Comparison of ENCODE assay signal across 20 cellular contexts in genomic region chr4:26127851-26128337, GRCh38.
A peak's percentile ranks its signal among the peaks of the same experiment; 100 is the strongest.
DNase-seq lines count a peak whose midpoint lies in the region; ATAC-seq and TF ChIP-seq lines count a peak whose summit lies in the region.
"Had no signal": no experiment of that assay in that cellular context is flagged by ENCODE, and none has a peak within 500 bp of the region (broad histone marks: within the 10 kb centered on the region; RNA-seq: fewer than 3 reads in every experiment).

No MANE protein-coding gene starts in this region.

- no peak overlapping the region for H3K27ac ChIP-seq in left ventricle myocardium inferior (replicated peaks)
- H3K27ac ChIP-seq in OCI-LY3 (ENCODE audit: low read length) = peak overlapping the region; percentile 79
- H3K27ac ChIP-seq in foreskin keratinocyte = no peak overlapping the region
- no peak overlapping the region for H3K27ac ChIP-seq in aorta (ENCODE audit: low read depth in 1 of 2, low read length in 2 of 2)
- H3K27ac ChIP-seq: colonic mucosa had no signal

- H3K4me3 ChIP-seq in left ventricle myocardium inferior = no peak overlapping the region
- no peak overlapping the region for H3K4me3 ChIP-seq in OCI-LY3 (ENCODE audit: low read length)
- no peak overlapping the region for H3K4me3 ChIP-seq in aorta (ENCODE audit: low read length in 2 of 2)
- H3K4me3 ChIP-seq: colonic mucosa had no signal

- no peaks in the 10 kb centered on the region for H3K36me3 ChIP-seq in left ventricle myocardium inferior
- peaks cover 13% of the 10 kb centered on the region for H3K36me3 ChIP-seq in OCI-LY3 (replicated peaks; ENCODE audit: low read depth, low read length)
- H3K36me3 ChIP-seq in aorta (ENCODE audit: control insufficient read depth in 1 of 2, insufficient read depth in 2 of 2, low read length in 1 of 2) = no peaks in the 10 kb centered on the region
- H3K36me3 ChIP-seq: colonic mucosa had no signal

- H3K4me2 ChIP-seq in OCI-LY3 (ENCODE audit: low read length) = no peak overlapping the region

- DNase-seq in left cardiac atrium (no peak), left ventricle myocardium inferior (no peak), foreskin keratinocyte (peak; percentile 46 to 84), aorta (no peak), ecto neural progenitor cell (ENCODE audit: low spot score) (no peak), NCI-H187 (lab: John Stamatoyannopoulos, UW) (no peak), A172 (ENCODE audit: low spot score) (no peak)
- DNase-seq: activated CD4-positive, alpha-beta T cell treated with anti-CD3 and anti-CD28 coated beads, Interleukin-2, amount 50 U/mL, for 1 hour; amygdala; CD8-positive, alpha-beta memory T cell; colonic mucosa; GDM1; hypothalamus; left ventricle myocardium superior; NCI-H1417; NCI-H526 treated with DMSO at 0.1 percent for 48 hours; Right ventricle myocardium superior; stimulated activated CD4-positive, alpha-beta T cell treated with anti-CD3 and anti-CD28 coated beads, Interleukin-4, amount 100 ng/mL, for 4 hours had no signal

- H3K27me3 ChIP-seq in left ventricle myocardium inferior (ENCODE audit: low read depth) = peaks cover 11% of the 10 kb centered on the region
- H3K27me3 ChIP-seq in OCI-LY3 (ENCODE audit: low read depth, low read length) = no peaks in the 10 kb centered on the region
- H3K27me3 ChIP-seq in foreskin keratinocyte = no peaks in the 10 kb centered on the region
- H3K27me3 ChIP-seq in aorta (ENCODE audit: control insufficient read depth in 1 of 2, insufficient read depth in 2 of 2, low read length in 1 of 2) = no peaks in the 10 kb centered on the region
- H3K27me3 ChIP-seq: colonic mucosa had no signal

- H2AFZ ChIP-seq in OCI-LY3 (ENCODE audit: low read depth, low read length) = no peak overlapping the region

- H3K9ac ChIP-seq in OCI-LY3 (ENCODE audit: low read length) = peak overlapping the region; percentile 5; the same call in 1 of the 2 replicates

- no peak for TF ChIP-seq CTCF in left ventricle myocardium inferior (IDR thresholded peaks at IDR 0.05; ENCODE audit: borderline replicate concordance)
- 0 out of 2 replicates have a peak, but pooled peaks have one; percentile 8 for TF ChIP-seq CTCF in OCI-LY3 (IDR thresholded peaks at IDR 0.05; ENCODE audit: low read depth, low read length)
- TF ChIP-seq CTCF in foreskin keratinocyte (conservative IDR thresholded peaks at IDR 0.05) = peak; percentile 31

- H3K4me1 ChIP-seq in left ventricle myocardium inferior (no peaks in the 10 kb centered on the region), OCI-LY3 (ENCODE audit: low read length) (peaks cover 76% of the 10 kb centered on the region), foreskin keratinocyte (peaks cover 7% of the 10 kb centered on the region), aorta (ENCODE audit: control insufficient read depth in 1 of 2, insufficient read depth in 2 of 2, low read length in 2 of 2) (no peaks in the 10 kb centered on the region)
- H3K4me1 ChIP-seq: colonic mucosa had no signal

- no peaks in the 10 kb centered on the region for H3K9me3 ChIP-seq in left ventricle myocardium inferior (replicated peaks)
- no peaks in the 10 kb centered on the region; the same call in 1 of the 2 replicates for H3K9me3 ChIP-seq in OCI-LY3 (ENCODE audit: insufficient read depth, low read length)
- H3K9me3 ChIP-seq in aorta (ENCODE audit: control insufficient read depth, low read length) = no peaks in the 10 kb centered on the region
- H3K9me3 ChIP-seq: colonic mucosa had no signal

- no peaks in the 10 kb centered on the region for H4K20me1 ChIP-seq in OCI-LY3 (ENCODE audit: insufficient read depth, low read length)

- ATAC-seq in left cardiac atrium (peak; percentile 15 to 84), foreskin keratinocyte (peak; percentile 85), aorta (ENCODE audit: low FRiP score) (peak; percentile 41)
- ATAC-seq: left ventricle myocardium superior, sciatic nerve had no signal

- H3K79me2 ChIP-seq in OCI-LY3 (ENCODE audit: low read length) = no peaks in the 10 kb centered on the region

- intact Hi-C loops in left cardiac atrium (cut with DNase I) (no loop called here), left ventricle myocardium inferior (cut with micrococcal nuclease) (no loop called here), aorta (cut with DNase I) (no loop called here)

Comparison
In these comparisons a context has a peak if more than half of its experiments do, and no peak if none do; other contexts are left out.
1. DNase-seq: peak in foreskin keratinocyte (2 of 2); none in left cardiac atrium (single experiment), left ventricle myocardium inferior (single experiment), aorta (0 of 2), ecto neural progenitor cell (single experiment), NCI-H187 (0 of 2) and A172 (single experiment).
2. Peak in every context shown above with its lines, with median percentiles within 50 percentile points of each other: ATAC-seq.